In genomic region chr5:50697739-50698138, GRCh38 we compare ENCODE assay signal across 12 cellular contexts. TPM values are rescaled to one million over a fixed set of nuclear protein-coding genes. Genes with fewer than 3 reads are reported as not detected.
A peak's percentile ranks its signal among the peaks of the same experiment; 100 is the strongest.
DNase-seq lines count a peak whose midpoint lies in the region; ATAC-seq and TF ChIP-seq lines count a peak whose summit lies in the region.
"Had no signal": no experiment of that assay in that cellular context is flagged by ENCODE, and none has a peak within 500 bp of the region (broad histone marks: within the 10 kb centered on the region; RNA-seq: fewer than 3 reads in every experiment).

No MANE protein-coding gene starts in this region.

- peaks cover 0 to 2% (median 2%) of the 10 kb centered on the region in 3 donors for H3K27me3 Mint-ChIP-seq in immature natural killer cell (ENCODE audit: low read depth in 3 of 3)
- no peaks in the 10 kb centered on the region; the same call in 1 of the 2 replicates for H3K27me3 Mint-ChIP-seq in HFFc6 (ENCODE audit: insufficient read depth)

- intact Hi-C loops in cardiac septum (cut with DNase I) = no loop called here

- H3K36me3 Mint-ChIP-seq in immature natural killer cell = peaks cover 0 to 4% (median 0%) of the 10 kb centered on the region in 3 donors
- H3K36me3 Mint-ChIP-seq in HFFc6 (ENCODE audit: low read depth) = no peaks in the 10 kb centered on the region

- H3K9me3 Mint-ChIP-seq in immature natural killer cell (no peaks in the 10 kb centered on the region), HFFc6 (no peaks in the 10 kb centered on the region; the same call in 1 of the 2 replicates)

- DNase-seq in immature natural killer cell (no peak), cardiac septum (ENCODE audit: low spot score) (no peak), HFFc6 (no peak), NCI-H2107 treated with DMSO at 0.1 percent for 48 hours (lab: John Stamatoyannopoulos, UW; ENCODE audit: unreplicated experiment) (no peak)
- DNase-seq: activated CD4-positive, alpha-beta T cell treated with anti-CD3 and anti-CD28 coated beads, Interleukin-2, amount 50 U/mL, for 48 hours; activated naive CD4-positive, alpha-beta T cell treated with Interleukin-2 at 50 U/mL for 16 hours; NCI-H1930 had no signal

- no peak for TF ChIP-seq CTCF in HFFc6 (IDR thresholded peaks at IDR 0.05)

- H3K4me3 Mint-ChIP-seq in immature natural killer cell (peak overlapping the region in 3 of 5 donors; percentile 1 to 18 (median 12)), HFFc6 (no peak overlapping the region)

- H3K4me1 Mint-ChIP-seq in immature natural killer cell (peaks cover 68 to 83% of the 10 kb centered on the region in 2 donors), HFFc6 (ENCODE audit: low read depth) (no peaks in the 10 kb centered on the region; the same call in 1 of the 2 replicates)

- H3K27ac Mint-ChIP-seq in immature natural killer cell (peak overlapping the region in 5 of 6 donors; percentile 10 to 68 (median 39)), HFFc6 (no peak overlapping the region)

- ATAC-seq in GM18511 (IDR thresholded peaks at IDR 0.05; ENCODE audit: unreplicated experiment) = peak; percentile 86
- ATAC-seq in GM19463 (IDR thresholded peaks at IDR 0.05; ENCODE audit: unreplicated experiment) = peak; percentile 71
- ATAC-seq in HG03064 (IDR thresholded peaks at IDR 0.05; ENCODE audit: low read depth, unreplicated experiment) = peak; percentile 56
- ATAC-seq in HG03280 (IDR thresholded peaks at IDR 0.05; ENCODE audit: unreplicated experiment) = no peak
- ATAC-seq: K562 had no signal

RNA-seq across cellular contexts. Expression of gene PARP8, which starts 31.3 kb away (rescaled TPM):
- 100 to 1,000 TPM in 2 of 3 donors, 10 to 100 TPM in 1; 93.9 to 150 (median 113) TPM for polyA plus RNA-seq in immature natural killer cell
- 5.5 TPM for total RNA-seq in cardiac septum
- total RNA-seq in HFFc6 (2021; fragmentation: NEBNext Ultra II Directional; extraction: Animal tissue kit (Norgen Biotek cat#: 25700)) = 1 to 10 TPM in 2 of 6 experiments, under 1 TPM in 4; 0.71 to 5.5 (median 0.81) TPM
